19 cellular contexts compared by ENCODE assay signal in genomic region chr12:92362109-92362508, GRCh38.
DNase-seq lines count a peak whose midpoint lies in the region; ATAC-seq and TF ChIP-seq lines count a peak whose summit lies in the region.
"Had no signal": no experiment of that assay in that cellular context is flagged by ENCODE, and none has a peak within 500 bp of the region (broad histone marks: within the 10 kb centered on the region; RNA-seq: fewer than 3 reads in every experiment).

No MANE protein-coding gene starts in this region.

- peaks cover 73% of the 10 kb centered on the region for H3K4me1 Mint-ChIP-seq in activated naive CD8-positive, alpha-beta T cell (ENCODE audit: low read depth)
- peaks cover 33 to 82% (median 79%) of the 10 kb centered on the region in 4 donors for H3K4me1 Mint-ChIP-seq in naive thymus-derived CD8-positive, alpha-beta T cell

- H3K27ac ChIP-seq in BLaER1 treated with 17β-estradiol and CSF1 and Interleukin-3, amounts not matched to agents 10 nM and 100 nM = peak overlapping the region in 10 of 11 experiments; percentile 11 to 99 (median 95); a peak in 20 of 22 replicates
- H3K27ac ChIP-seq in thyroid gland = no peak overlapping the region

- H3K4me3 Mint-ChIP-seq in activated naive CD8-positive, alpha-beta T cell = peak overlapping the region; percentile 80
- H3K4me3 Mint-ChIP-seq in naive thymus-derived CD8-positive, alpha-beta T cell = peak overlapping the region in 9 of 10 donors; percentile 21 to 88 (median 83)

- 76 to 91% methylated on average over 6 of the region's 6 CpGs for WGBS in thyroid gland, 2 donors

- no peaks in the 10 kb centered on the region for H4K20me1 ChIP-seq in BLaER1 treated with 17β-estradiol and CSF1 and Interleukin-3, amounts not matched to agents 10 nM and 100 nM

- peak overlapping the region in 6 of 11 experiments; percentile 82 to 90 (median 86); a peak in 10 of 22 replicates for H3K9ac ChIP-seq in BLaER1 treated with 17β-estradiol and CSF1 and Interleukin-3, amounts not matched to agents 10 nM and 100 nM

- H3K9me3 ChIP-seq in BLaER1 treated with 17β-estradiol and CSF1 and Interleukin-3, amounts not matched to agents 10 nM and 100 nM (replicated peaks in 1 of 11) = peaks cover 15 to 37% (median 23%) of the 10 kb centered on the region in 11 experiments; a peak in 19 of 22 replicates
- no peaks in the 10 kb centered on the region for H3K9me3 ChIP-seq in thyroid gland
- H3K9me3 ChIP-seq: breast epithelium had no signal

- no peaks in the 10 kb centered on the region for H3K36me3 ChIP-seq in BLaER1 treated with 17β-estradiol and CSF1 and Interleukin-3, amounts not matched to agents 10 nM and 100 nM
- no peaks in the 10 kb centered on the region for H3K36me3 ChIP-seq in thyroid gland
- H3K36me3 ChIP-seq: breast epithelium had no signal

- POLR2A ChIA-PET in naive thymus-derived CD8-positive, alpha-beta T cell (lab: Charles Lee) = interaction anchor here (0.6 to 7.0 kb wide), 12 partner anchors 11 to 217 kb away, joined by 3 to 88 read pairs (median 6); partner anchors contain the start of gene BTG1

- H3K36me3 Mint-ChIP-seq in activated naive CD8-positive, alpha-beta T cell = peaks cover 31% of the 10 kb centered on the region
- H3K36me3 Mint-ChIP-seq in naive thymus-derived CD8-positive, alpha-beta T cell = peaks cover 0 to 29% (median 13%) of the 10 kb centered on the region in 3 donors

- no peaks in the 10 kb centered on the region for H3K27me3 Mint-ChIP-seq in activated naive CD8-positive, alpha-beta T cell
- no peaks in the 10 kb centered on the region for H3K27me3 Mint-ChIP-seq in naive thymus-derived CD8-positive, alpha-beta T cell
- H3K27me3 Mint-ChIP-seq: activated CD4-positive, alpha-beta T cell treated with anti-CD3 and anti-CD28 coated beads, Interleukin-2, amount 10 ng/mL, durations not matched to agents 7 days and 5 days had no signal

- DNase-seq in naive thymus-derived CD8-positive, alpha-beta T cell = no peak
- DNase-seq in thyroid gland (no peak), cerebellar nuclear complex (lab: John Stamatoyannopoulos, UW) (no peak), NCI-H748 treated with DMSO at 0.1 percent for 48 hours (lab: John Stamatoyannopoulos, UW) (no peak)
- DNase-seq: activated CD4-positive, alpha-beta T cell treated with anti-CD3 and anti-CD28 coated beads, Interleukin-2, amount 10 ng/mL, durations not matched to agents 7 days and 5 days; activated gamma-delta T cell; AML-193; MV-4-11; NCI-H2171 treated with DMSO at 0.1 percent for 48 hours; NK-92 treated with Interleukin-12 subunit alpha and Interleukin-12 subunit beta, amount 100 ng/mL, for 24 hours; nucleus accumbens; SHP77; T1000 had no signal

- no peak for ATAC-seq in naive thymus-derived CD8-positive, alpha-beta T cell
- no peak for ATAC-seq in HG03097 (IDR thresholded peaks at IDR 0.05; ENCODE audit: low FRiP score, unreplicated experiment)

- peaks cover 23% of the 10 kb centered on the region for H3K9me3 Mint-ChIP-seq in activated naive CD8-positive, alpha-beta T cell (ENCODE audit: low read depth)
- H3K9me3 Mint-ChIP-seq in naive thymus-derived CD8-positive, alpha-beta T cell = peaks cover 8 to 35% (median 22%) of the 10 kb centered on the region in 9 donors

- peaks cover 44 to 65% (median 54%) of the 10 kb centered on the region in 10 experiments for H3K4me1 ChIP-seq in BLaER1 treated with 17β-estradiol and CSF1 and Interleukin-3, amounts not matched to agents 10 nM and 100 nM
- no peaks in the 10 kb centered on the region for H3K4me1 ChIP-seq in thyroid gland
- H3K4me1 ChIP-seq: breast epithelium had no signal

- H3K4me2 ChIP-seq in BLaER1 treated with 17β-estradiol and CSF1 and Interleukin-3, amounts not matched to agents 10 nM and 100 nM = peak overlapping the region; percentile 69 to 91 (median 87)

- peak overlapping the region in 6 of 10 experiments; percentile 44 to 58 (median 56); a peak in 5 of 20 replicates for H3K4me3 ChIP-seq in BLaER1 treated with 17β-estradiol and CSF1 and Interleukin-3, amounts not matched to agents 10 nM and 100 nM
- H3K4me3 ChIP-seq in GM08714 (ENCODE audit: low read length) (peak overlapping the region; percentile 15; the same call in 1 of the 2 replicates), thyroid gland (replicated peaks in 1 of 3) (no peak overlapping the region)
- H3K4me3 ChIP-seq: breast epithelium, lung had no signal

- intact Hi-C loops in thyroid gland (cut with DNase I) = no loop called here

- no peak for TF ChIP-seq POLR2A in thyroid gland (IDR thresholded peaks at IDR 0.05)

- H3K27me3 ChIP-seq in BLaER1 treated with 17β-estradiol and CSF1 and Interleukin-3, amounts not matched to agents 10 nM and 100 nM = no peaks in the 10 kb centered on the region
- H3K27me3 ChIP-seq in thyroid gland = no peaks in the 10 kb centered on the region
- H3K27me3 ChIP-seq: breast epithelium had no signal

- H3K27ac Mint-ChIP-seq in activated naive CD8-positive, alpha-beta T cell = peak overlapping the region; percentile 92
- peak overlapping the region; percentile 91 to 99 (median 97) for H3K27ac Mint-ChIP-seq in naive thymus-derived CD8-positive, alpha-beta T cell

- TF ChIP-seq CTCF in thyroid gland (IDR thresholded peaks at IDR 0.05) = no peak

Comparison
In these comparisons a context has a peak if more than half of its experiments do, and no peak if none do; other contexts are left out.
1. H3K27ac ChIP-seq: peak in BLaER1 treated with 17β-estradiol and CSF1 and Interleukin-3, amounts not matched to agents 10 nM and 100 nM (10 of 11); none in thyroid gland (0 of 3).
2. H3K4me3 ChIP-seq: peak in BLaER1 treated with 17β-estradiol and CSF1 and Interleukin-3, amounts not matched to agents 10 nM and 100 nM (6 of 10) and GM08714 (single experiment); none in thyroid gland (0 of 3).